Comparison of ENCODE assay signal across 36 cellular contexts in the genomic region with DNA sequence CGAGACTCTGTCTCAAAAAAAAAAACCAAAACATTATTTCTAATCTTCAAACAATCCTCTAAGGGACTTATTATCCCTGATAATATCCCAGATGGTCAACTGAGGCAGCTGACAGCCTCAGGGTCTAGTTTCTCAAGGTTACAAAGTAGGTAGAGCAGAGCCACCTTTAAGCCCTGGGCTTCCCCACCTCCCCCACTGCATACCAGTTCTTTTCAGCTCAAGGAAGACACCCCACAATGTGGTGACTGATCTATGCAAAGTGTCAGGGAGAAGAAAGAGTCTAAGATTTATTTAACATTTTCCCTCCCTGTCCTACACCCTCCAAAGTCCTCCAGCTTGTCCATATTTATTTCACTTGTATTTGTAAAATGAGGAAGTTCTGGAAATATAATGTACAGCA.
"Had no signal": no experiment of that assay in that cellular context is flagged by ENCODE, and none has a peak within 500 bp of the region (broad histone marks: within the 10 kb centered on the region; RNA-seq: fewer than 3 reads in every experiment).

No MANE protein-coding gene starts in this region.

- H3K27me3 ChIP-seq: adrenal gland, cardiac muscle cell had no signal

- H3K4me1 Mint-ChIP-seq: activated CD4-positive, alpha-beta memory T cell treated with anti-CD3 and anti-CD28 coated beads, Interleukin-2, amount 10 ng/mL, durations not matched to agents 7 days and 5 days; activated CD4-positive, alpha-beta T cell treated with anti-CD3 and anti-CD28 coated beads for 36 hours; activated CD4-positive, alpha-beta T cell treated with anti-CD3 and anti-CD28 coated beads, Interleukin-2, amount 10 ng/mL, durations not matched to agents 7 days and 5 days; activated naive CD8-positive, alpha-beta T cell treated with anti-CD3 and anti-CD28 coated beads for 36 hours; activated T-helper 17 cell treated with anti-CD3 and anti-CD28 coated beads, Interleukin-2, amount 50 U/mL, for 72 hours; brain; central memory CD8-positive, alpha-beta T cell had no signal

- H3K27ac Mint-ChIP-seq: activated CD4-positive, alpha-beta memory T cell treated with anti-CD3 and anti-CD28 coated beads, Interleukin-2, amount 10 ng/mL, durations not matched to agents 7 days and 5 days; activated CD4-positive, alpha-beta T cell treated with anti-CD3 and anti-CD28 coated beads for 36 hours; activated CD4-positive, alpha-beta T cell treated with anti-CD3 and anti-CD28 coated beads, Interleukin-2, amount 10 ng/mL, durations not matched to agents 7 days and 5 days; activated naive CD4-positive, alpha-beta T cell treated with anti-CD3 and anti-CD28 coated beads for 36 hours; activated naive CD4-positive, alpha-beta T cell treated with anti-CD3 and anti-CD28 coated beads, Interleukin-2, amount 50 U/mL, for 72 hours; activated naive CD8-positive, alpha-beta T cell treated with anti-CD3 and anti-CD28 coated beads for 36 hours; activated T-cell treated with anti-CD3 and anti-CD28 coated beads, Interleukin-2, amount 50 U/mL, for 72 hours; activated T-helper 1 cell treated with anti-CD3 and anti-CD28 coated beads, Interleukin-12 subunit alpha, Interleukin-12 subunit beta, Interleukin-2, Interleukin-4 antibody, amounts not matched to agents 30 ng/mL and 10 ng/mL and 1 ng/mL, durations not matched to agents 14 hours and 24 hours and 36 hours; activated T-helper 17 cell treated with anti-CD3 and anti-CD28 coated beads, Interleukin-2, amount 50 U/mL, for 72 hours; brain; T-helper 1 cell treated with Interleukin-12 subunit alpha and Interleukin-12 subunit beta and Interleukin-4 antibody, amounts not matched to agents 30 μg/mL and 1 μg/mL, for 36 hours; T-helper 2 cell treated with Interferon-gamma antibody and Interleukin-4, amounts not matched to agents 5 μg/mL and 100 μg/mL, for 36 hours had no signal

- H3K36me3 ChIP-seq: adrenal gland, cardiac muscle cell had no signal

- H3K4me1 ChIP-seq: adrenal gland had no signal

- H3K4me3 ChIP-seq: adrenal gland, cardiac muscle cell had no signal

- H3K4me3 Mint-ChIP-seq: activated CD4-positive, alpha-beta memory T cell treated with anti-CD3 and anti-CD28 coated beads, Interleukin-2, amount 10 ng/mL, durations not matched to agents 7 days and 5 days; activated CD4-positive, alpha-beta T cell treated with anti-CD3 and anti-CD28 coated beads for 36 hours; activated CD4-positive, alpha-beta T cell treated with anti-CD3 and anti-CD28 coated beads, Interleukin-2, amount 10 ng/mL, durations not matched to agents 7 days and 5 days; activated naive CD4-positive, alpha-beta T cell treated with anti-CD3 and anti-CD28 coated beads for 36 hours; activated naive CD8-positive, alpha-beta T cell treated with anti-CD3 and anti-CD28 coated beads for 36 hours; activated T-cell treated with anti-CD3 and anti-CD28 coated beads, Interleukin-2, amount 50 U/mL, for 4 hours; activated T-cell treated with anti-CD3 and anti-CD28 coated beads, Interleukin-2, amount 50 U/mL, for 72 hours; activated T-helper 1 cell treated with anti-CD3 and anti-CD28 coated beads, Interleukin-12 subunit alpha, Interleukin-12 subunit beta, Interleukin-2, Interleukin-4 antibody, amounts not matched to agents 30 ng/mL and 10 ng/mL and 1 ng/mL, durations not matched to agents 14 hours and 24 hours and 36 hours; activated T-helper 17 cell treated with anti-CD3 and anti-CD28 coated beads, Interleukin-2, amount 50 U/mL, for 72 hours; brain; central memory CD8-positive, alpha-beta T cell; T-helper 1 cell treated with Interleukin-12 subunit alpha and Interleukin-12 subunit beta and Interleukin-4 antibody, amounts not matched to agents 30 μg/mL and 1 μg/mL, for 36 hours; T-helper 2 cell treated with Interferon-gamma antibody and Interleukin-4, amounts not matched to agents 5 μg/mL and 100 μg/mL, for 36 hours had no signal

- H3K27ac ChIP-seq: adrenal gland, cardiac muscle cell, VCaP had no signal

- H3K36me3 Mint-ChIP-seq: activated naive CD4-positive, alpha-beta T cell treated with anti-CD3 and anti-CD28 coated beads, Interleukin-2, amount 50 U/mL, for 72 hours; activated naive CD8-positive, alpha-beta T cell treated with anti-CD3 and anti-CD28 coated beads for 36 hours; brain had no signal

- DNase-seq: activated CD4-positive, alpha-beta memory T cell treated with anti-CD3 and anti-CD28 coated beads, Interleukin-2, amount 10 ng/mL, durations not matched to agents 7 days and 5 days; activated CD4-positive, alpha-beta T cell treated with anti-CD3 and anti-CD28 coated beads for 1 hour; activated CD4-positive, alpha-beta T cell treated with anti-CD3 and anti-CD28 coated beads for 36 hours; activated CD4-positive, alpha-beta T cell treated with anti-CD3 and anti-CD28 coated beads for 48 hours; activated CD4-positive, alpha-beta T cell treated with anti-CD3 and anti-CD28 coated beads, Interleukin-2, amount 10 ng/mL, durations not matched to agents 7 days and 5 days; activated CD4-positive, alpha-beta T cell treated with anti-CD3 and anti-CD28 coated beads, Interleukin-2, amount 50 U/mL, for 48 hours; activated CD4-positive, CD25-positive, alpha-beta regulatory T cell; activated CD8-positive, alpha-beta memory T cell treated with anti-CD3 and anti-CD28 coated beads, Interleukin-2, amount 50 U/mL, for 4 hours; activated effector memory CD4-positive, alpha-beta T cell treated with anti-CD3 and anti-CD28 coated beads, Interleukin-2, amount 50 U/mL, for 16 hours; activated gamma-delta T cell treated with Interleukin-2 at 50 U/mL for 16 hours; activated naive CD4-positive, alpha-beta T cell; activated naive CD4-positive, alpha-beta T cell treated with anti-CD3 and anti-CD28 coated beads for 36 hours; activated naive CD4-positive, alpha-beta T cell treated with anti-CD3 and anti-CD28 coated beads, Interleukin-2, amount 50 U/mL, for 16 hours; activated naive CD8-positive, alpha-beta T cell treated with anti-CD3 and anti-CD28 coated beads for 36 hours; activated T-cell treated with anti-CD3 and anti-CD28 coated beads for 4 hours; activated T-cell treated with anti-CD3 and anti-CD28 coated beads, Interleukin-2, amount 50 U/mL, for 1 hour; activated T-cell treated with anti-CD3 and anti-CD28 coated beads, Interleukin-2, amount 50 U/mL, for 4 hours; activated T-cell treated with anti-CD3 and anti-CD28 coated beads, Interleukin-2, amount 50 U/mL, for 72 hours; adrenal gland; amniotic stem cell; aorta; caudate nucleus; cerebellar nuclear complex; T-helper 1 cell; T-helper 2 cell; T-helper 9 cell had no signal

- H3K9me3 ChIP-seq: adrenal gland had no signal

- ATAC-seq: activated CD4-positive, alpha-beta T cell treated with anti-CD3 and anti-CD28 coated beads for 36 hours; activated CD4-positive, CD25-positive, alpha-beta regulatory T cell treated with anti-CD3 and anti-CD28 coated beads, Interleukin-2, amount 50 U/mL, for 24 hours; activated naive CD4-positive, alpha-beta T cell treated with anti-CD3 and anti-CD28 coated beads, Interleukin-2, amount 50 U/mL, for 72 hours; activated T-cell treated with anti-CD3 and anti-CD28 coated beads, Interleukin-2, amount 50 U/mL, for 4 hours; activated T-cell treated with anti-CD3 and anti-CD28 coated beads, Interleukin-2, amount 50 U/mL, for 72 hours; activated T-helper 17 cell treated with anti-CD3 and anti-CD28 coated beads, Interleukin-2, amount 50 U/mL, for 72 hours had no signal

- H3K9me3 Mint-ChIP-seq: activated CD4-positive, alpha-beta memory T cell treated with anti-CD3 and anti-CD28 coated beads, Interleukin-2, amount 10 ng/mL, durations not matched to agents 7 days and 5 days; activated CD4-positive, alpha-beta T cell treated with anti-CD3 and anti-CD28 coated beads, Interleukin-2, amount 10 ng/mL, durations not matched to agents 7 days and 5 days; activated T-cell treated with anti-CD3 and anti-CD28 coated beads, Interleukin-2, amount 50 U/mL, for 4 hours; activated T-helper 1 cell treated with anti-CD3 and anti-CD28 coated beads, Interleukin-12 subunit alpha, Interleukin-12 subunit beta, Interleukin-2, Interleukin-4 antibody, amounts not matched to agents 30 ng/mL and 10 ng/mL and 1 ng/mL, durations not matched to agents 14 hours and 24 hours and 36 hours; brain; T-helper 1 cell treated with Interleukin-12 subunit alpha and Interleukin-12 subunit beta and Interleukin-4 antibody, amounts not matched to agents 30 μg/mL and 1 μg/mL, for 36 hours; T-helper 2 cell treated with Interferon-gamma antibody and Interleukin-4, amounts not matched to agents 5 μg/mL and 100 μg/mL, for 36 hours had no signal

- H3K27me3 Mint-ChIP-seq: activated CD4-positive, alpha-beta memory T cell treated with anti-CD3 and anti-CD28 coated beads, Interleukin-2, amount 10 ng/mL, durations not matched to agents 7 days and 5 days; activated CD4-positive, alpha-beta T cell treated with anti-CD3 and anti-CD28 coated beads, Interleukin-2, amount 10 ng/mL, durations not matched to agents 7 days and 5 days; central memory CD8-positive, alpha-beta T cell had no signal
